15 cellular contexts compared by ENCODE assay signal in the genomic region with DNA sequence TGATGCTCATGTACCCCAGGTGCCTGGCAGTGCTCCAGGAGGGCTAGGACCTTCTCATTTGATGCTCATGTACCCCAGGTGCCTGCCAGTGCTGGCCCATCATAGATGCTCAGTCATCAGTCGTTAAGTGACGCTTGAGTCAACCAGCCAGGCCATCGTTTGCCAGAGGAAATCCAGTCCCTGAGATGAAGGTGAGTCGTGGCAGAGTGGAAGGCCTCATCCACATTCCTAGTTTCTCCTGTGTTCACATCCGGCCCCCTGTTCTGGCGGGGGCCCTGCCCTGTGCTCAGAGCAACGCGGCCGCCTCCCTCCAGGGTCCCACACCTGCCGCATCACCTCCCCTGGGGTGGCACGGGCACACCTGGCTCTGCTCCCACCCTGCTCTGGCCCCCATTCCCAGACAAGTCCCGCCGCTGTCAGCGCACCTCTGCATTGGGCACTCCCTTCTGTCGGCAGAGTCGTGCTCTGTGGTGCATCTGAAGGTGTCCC.
DNase-seq lines count a peak whose midpoint lies in the region; ATAC-seq, FAIRE-seq and TF ChIP-seq lines count a peak whose summit lies in the region.
"Had no signal": no experiment of that assay in that cellular context is flagged by ENCODE, and none has a peak within 500 bp of the region (broad histone marks: within the 10 kb centered on the region; RNA-seq: fewer than 3 reads in every experiment).

No MANE protein-coding gene starts in this region.

- no peak overlapping the region for H3K9ac ChIP-seq in kidney (ENCODE audit: low read length in 2 of 2)
- H3K9ac ChIP-seq: KMS-11 had no signal

- H3K27ac Mint-ChIP-seq in Caco-2 (ENCODE audit: unreplicated experiment) = peak overlapping the region; percentile 89
- H3K27ac Mint-ChIP-seq in Calu3 (ENCODE audit: unreplicated experiment) = peak overlapping the region; percentile 41
- no peak overlapping the region for H3K27ac Mint-ChIP-seq in activated CD8-positive, alpha-beta T cell treated with anti-CD3 and anti-CD28 coated beads for 36 hours
- H3K27ac Mint-ChIP-seq: CD8-positive, alpha-beta T cell had no signal

- CTCF ChIA-PET in Caco-2 (lab: Charles Lee) (interaction anchor here (0.7 to 0.9 kb wide), 4 partner anchors 12 to 119 kb away, joined by 3 read pairs; no protein-coding TSS in a partner anchor), Calu3 (lab: Charles Lee) (interaction anchor here (0.5 to 1.2 kb wide), 9 partner anchors 22 to 384 kb away, joined by 3 to 5 read pairs (median 3); no protein-coding TSS in a partner anchor)
- CTCF ChIA-PET in activated CD8-positive, alpha-beta T cell treated with anti-CD3 and anti-CD28 coated beads for 36 hours (lab: Charles Lee) = interaction anchor here (1.0 kb wide), 1 partner anchor 32 kb away, joined by 3 read pairs; no protein-coding TSS in a partner anchor

- intact Hi-C loops in Caco-2 (cut with micrococcal nuclease; ENCODE audit: unreplicated experiment) = loop anchor here (10.0 kb wide), 1 partner anchor 63 kb away; no protein-coding TSS in a partner anchor
- intact Hi-C loops in Calu3 (cut with micrococcal nuclease; ENCODE audit: unreplicated experiment) = loop anchor here (1.0 to 5.0 kb wide), 3 partner anchors 45 to 115 kb away; no protein-coding TSS in a partner anchor
- intact Hi-C loops in kidney (cut with DNase I) = no loop called here
- intact Hi-C loops in posterior vena cava (cut with DNase I) = loop anchor here in 1 of 2 donors (5.0 kb wide), 1 partner anchor 415 kb away; no protein-coding TSS in a partner anchor
- intact Hi-C loops in activated CD8-positive, alpha-beta T cell treated with anti-CD3 and anti-CD28 coated beads for 36 hours (cut with micrococcal nuclease) = no loop called here

- ATAC-seq in activated CD8-positive, alpha-beta T cell treated with anti-CD3 and anti-CD28 coated beads for 36 hours = no peak
- ATAC-seq: CD8-positive, alpha-beta T cell had no signal

- no TSS peak for BruUV-seq in Caco-2 (replicated peaks; lab: Mats Ljungman, UMichigan)
- BruUV-seq in Calu3 (replicated peaks; lab: Mats Ljungman, UMichigan) = no TSS peak

- TF ChIP-seq CTCF in Caco-2 (IDR thresholded peaks at IDR 0.05; ENCODE audit: insufficient read depth in 1 of 2, low read depth in 1 of 2, low read length in 1 of 2, severe bottlenecking in 1 of 2, unreplicated experiment in 1 of 2) (no peak), Calu3 (IDR thresholded peaks at IDR 0.05; ENCODE audit: unreplicated experiment) (no peak), kidney (IDR thresholded peaks at IDR 0.05; ENCODE audit: borderline replicate concordance, extremely low read depth, insufficient read depth) (no peak)
- no peak for TF ChIP-seq CTCF in activated CD8-positive, alpha-beta T cell treated with anti-CD3 and anti-CD28 coated beads for 36 hours (IDR thresholded peaks at IDR 0.05)

- H3K36me3 ChIP-seq in Caco-2 (ENCODE audit: control insufficient read depth, insufficient read depth, low read length) (no peaks in the 10 kb centered on the region), kidney (ENCODE audit: control insufficient read depth in 1 of 2, insufficient read depth in 2 of 2, low read length in 2 of 2) (no peaks in the 10 kb centered on the region), HAP-1 (replicated peaks) (no peaks in the 10 kb centered on the region)
- H3K36me3 ChIP-seq: SJCRH30 had no signal

- H3K9me3 Mint-ChIP-seq in Caco-2 (ENCODE audit: unreplicated experiment) (peaks cover 19% of the 10 kb centered on the region), Calu3 (ENCODE audit: low read depth, unreplicated experiment) (no peaks in the 10 kb centered on the region)
- peaks cover 10% of the 10 kb centered on the region for H3K9me3 Mint-ChIP-seq in activated CD8-positive, alpha-beta T cell treated with anti-CD3 and anti-CD28 coated beads for 36 hours

- POLR2A ChIA-PET in Caco-2 (lab: Charles Lee) = no interaction called here
- POLR2A ChIA-PET in activated CD8-positive, alpha-beta T cell treated with anti-CD3 and anti-CD28 coated beads for 36 hours (lab: Charles Lee) = no interaction called here

- in situ Hi-C loops in HAP-1 (cut with MboI; ENCODE audit: low sequenced_read_pairs) = no loop called here

- H3K27me3 Mint-ChIP-seq in Caco-2 (ENCODE audit: insufficient read depth, unreplicated experiment) = no peaks in the 10 kb centered on the region
- no peaks in the 10 kb centered on the region for H3K27me3 Mint-ChIP-seq in Calu3 (ENCODE audit: unreplicated experiment)
- no peaks in the 10 kb centered on the region for H3K27me3 Mint-ChIP-seq in activated CD8-positive, alpha-beta T cell treated with anti-CD3 and anti-CD28 coated beads for 36 hours

- H3K4me3 ChIP-seq in Caco-2 (ENCODE audit: low read depth, low read length) = no peak overlapping the region
- no peak overlapping the region for H3K4me3 ChIP-seq in kidney (ENCODE audit: low read length in 2 of 2)
- H3K4me3 ChIP-seq in HAP-1 = no peak overlapping the region
- H3K4me3 ChIP-seq: SJCRH30 had no signal

- H3K9me3 ChIP-seq in Caco-2 (peaks cover 10% of the 10 kb centered on the region; the same call in 1 of the 2 replicates), kidney (ENCODE audit: control insufficient read depth in 1 of 2, low read length in 2 of 2) (peaks cover 0 to 4% of the 10 kb centered on the region in 2 donors), HAP-1 (no peaks in the 10 kb centered on the region)
- H3K9me3 ChIP-seq: SJCRH30 had no signal

- H3K27me3 ChIP-seq in Caco-2 (replicated peaks; ENCODE audit: control insufficient read depth, insufficient read depth, low read length) (no peaks in the 10 kb centered on the region), HAP-1 (ENCODE audit: low read depth) (no peaks in the 10 kb centered on the region)

- no peak for FAIRE-seq in kidney (lab: Jason Lieb, UNC)

- H3K27ac ChIP-seq in kidney (ENCODE audit: low read depth in 2 of 2, low read length in 2 of 2) = no peak overlapping the region
- H3K27ac ChIP-seq: KMS-11, SJCRH30 had no signal

- peak overlapping the region; percentile 52 for H3K4me3 Mint-ChIP-seq in Caco-2 (ENCODE audit: unreplicated experiment)
- no peak overlapping the region for H3K4me3 Mint-ChIP-seq in Calu3 (ENCODE audit: low read depth, unreplicated experiment)
- no peak overlapping the region for H3K4me3 Mint-ChIP-seq in activated CD8-positive, alpha-beta T cell treated with anti-CD3 and anti-CD28 coated beads for 36 hours
- H3K4me3 Mint-ChIP-seq: CD8-positive, alpha-beta T cell had no signal

- peaks cover 20% of the 10 kb centered on the region for H3K4me1 Mint-ChIP-seq in Caco-2 (ENCODE audit: low read depth, unreplicated experiment)
- H3K4me1 Mint-ChIP-seq in Calu3 (ENCODE audit: low read depth, unreplicated experiment) = peaks cover 23% of the 10 kb centered on the region
- no peaks in the 10 kb centered on the region for H3K4me1 Mint-ChIP-seq in activated CD8-positive, alpha-beta T cell treated with anti-CD3 and anti-CD28 coated beads for 36 hours (ENCODE audit: low read depth)

- no peak for DNase-seq in Caco-2
- DNase-seq in Calu3 = peak; percentile 10
- peak; percentile 49 for DNase-seq in kidney
- peak; percentile 64 for DNase-seq in posterior vena cava (ENCODE audit: low spot score)
- DNase-seq in HAP-1 (ENCODE audit: low spot score in 2 of 2) = no peak
- no peak for DNase-seq in T-helper 2 cell
- DNase-seq in activated CD8-positive, alpha-beta T cell treated with anti-CD3 and anti-CD28 coated beads for 36 hours = no peak
- DNase-seq: CD8-positive, alpha-beta T cell; DMS 273 treated with DMSO at 0.1 percent for 48 hours; GOT3; NCI-H1092; NCI-H1694 treated with DMSO at 0.1 percent for 48 hours; NCI-H446; SJCRH30 had no signal

- H3K4me1 ChIP-seq in Caco-2 (peaks cover 15% of the 10 kb centered on the region), kidney (ENCODE audit: control insufficient read depth in 1 of 2, insufficient read depth in 1 of 2, low read depth in 1 of 2, low read length in 2 of 2) (no peaks in the 10 kb centered on the region), HAP-1 (no peaks in the 10 kb centered on the region)
- H3K4me1 ChIP-seq: SJCRH30 had no signal

- H3K36me3 Mint-ChIP-seq in Caco-2 (ENCODE audit: insufficient read depth, unreplicated experiment) (no peaks in the 10 kb centered on the region), Calu3 (ENCODE audit: insufficient read depth, unreplicated experiment) (peaks cover 5% of the 10 kb centered on the region)
- peaks cover 5% of the 10 kb centered on the region for H3K36me3 Mint-ChIP-seq in activated CD8-positive, alpha-beta T cell treated with anti-CD3 and anti-CD28 coated beads for 36 hours (ENCODE audit: low read depth)
- H3K36me3 Mint-ChIP-seq: CD8-positive, alpha-beta T cell had no signal

Comparison
In these comparisons a context has a peak if more than half of its experiments do, and no peak if none do; other contexts are left out.
1. DNase-seq: peak in Calu3 (single experiment), kidney (single experiment) and posterior vena cava (single experiment); none in Caco-2 (0 of 2), HAP-1 (0 of 2), T-helper 2 cell (0 of 5) and activated CD8-positive, alpha-beta T cell treated with anti-CD3 and anti-CD28 coated beads for 36 hours (single experiment).
2. intact Hi-C loops: an anchor here in Caco-2 (10.0 kb wide) and Calu3 (1.0 to 5.0 kb wide); none called in kidney and activated CD8-positive, alpha-beta T cell treated with anti-CD3 and anti-CD28 coated beads for 36 hours.